In genomic region chr16:14301150-14302030, GRCh38 we compare ENCODE assay signal across 8 cellular contexts.
A peak's percentile ranks its signal among the peaks of the same experiment; 100 is the strongest.
DNase-seq lines count a peak whose midpoint lies in the region; ATAC-seq and TF ChIP-seq lines count a peak whose summit lies in the region.

No MANE protein-coding gene starts in this region.

- H3K36me3 ChIP-seq in MG63 (peaks cover 3% of the 10 kb centered on the region; the same call in 1 of the 2 replicates), kidney epithelial cell (ENCODE audit: control insufficient read depth, insufficient read depth, low read length) (no peaks in the 10 kb centered on the region)

- no peak for ATAC-seq in GM19023 (IDR thresholded peaks at IDR 0.05; ENCODE audit: unreplicated experiment)

- no peak for TF ChIP-seq CTCF in astrocyte of the spinal cord (IDR thresholded peaks at IDR 0.05; ENCODE audit: low read depth, low read length)
- TF ChIP-seq CTCF in kidney epithelial cell (IDR thresholded peaks at IDR 0.05; ENCODE audit: insufficient read depth, low read length, poor library complexity, severe bottlenecking), result no peak

- H3K9me3 ChIP-seq in MG63, result no peaks in the 10 kb centered on the region

- H3K4me3 ChIP-seq in MG63 (peak overlapping the region; percentile 50), astrocyte of the spinal cord (ENCODE audit: low read depth, low read length) (peak overlapping the region; percentile 56), kidney epithelial cell (ENCODE audit: low read depth, low read length) (peak overlapping the region; percentile 53)

- in situ Hi-C loops in astrocyte of the spinal cord (cut with HindIII; ENCODE audit: low sequenced_read_pairs), result no loop called here

- H3K27ac ChIP-seq in substantia nigra (ENCODE audit: low read depth, low read length, poor library complexity, severe bottlenecking), result peak overlapping the region; percentile 17

- H3K27me3 ChIP-seq in MG63 (no peaks in the 10 kb centered on the region), kidney epithelial cell (ENCODE audit: control insufficient read depth, insufficient read depth, low read length) (no peaks in the 10 kb centered on the region)

- DNase-seq in NCI-H2227 (lab: John Stamatoyannopoulos, UW; ENCODE audit: unreplicated experiment), result peak; percentile 35
- no peak for DNase-seq in NCI-H2227 treated with DMSO at 0.1 percent for 48 hours (lab: John Stamatoyannopoulos, UW)
- no peak for DNase-seq in MG63
- DNase-seq in astrocyte of the spinal cord (ENCODE audit: low read depth, low spot score), result no peak
- no peak for DNase-seq in kidney epithelial cell (ENCODE audit: low read depth)
- DNase-seq in substantia nigra (lab: John Stamatoyannopoulos, UW), result peak in 18 of 49 donors; percentile 13 to 67 (median 49)
- DNase-seq in SHP77 (lab: John Stamatoyannopoulos, UW), result no peak
